In the genomic region with DNA sequence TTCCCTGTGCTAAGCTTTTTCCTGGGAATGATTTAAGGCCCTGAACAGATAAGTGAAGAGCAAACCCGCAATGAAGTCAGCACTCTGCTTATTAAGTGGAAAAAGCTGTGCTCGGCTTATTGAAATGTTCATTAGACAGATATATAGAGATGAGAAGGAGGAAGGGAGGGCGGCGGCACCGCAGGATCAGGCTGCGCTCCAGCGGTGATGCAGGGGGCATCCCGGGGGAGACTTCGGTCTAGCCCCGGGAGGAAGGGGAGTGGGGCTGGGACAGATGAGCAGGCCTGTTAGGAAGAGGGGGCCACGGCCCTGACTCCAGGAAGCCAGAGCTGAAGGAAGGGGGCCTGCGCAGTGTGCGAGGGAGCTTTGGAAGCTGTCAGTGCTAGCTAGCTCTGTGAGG, we compare ENCODE assay signal across 12 cellular contexts.
DNase-seq lines count a peak whose midpoint lies in the region; ATAC-seq and TF ChIP-seq lines count a peak whose summit lies in the region.
"Had no signal": no experiment of that assay in that cellular context is flagged by ENCODE, and none has a peak within 500 bp of the region (broad histone marks: within the 10 kb centered on the region; RNA-seq: fewer than 3 reads in every experiment).

No MANE protein-coding gene starts in this region.

- peaks cover 0 to 11% (median 0%) of the 10 kb centered on the region in 11 experiments; a peak in 3 of 22 replicates for H3K27me3 ChIP-seq in BLaER1 treated with 17β-estradiol and CSF1 and Interleukin-3, amounts not matched to agents 10 nM and 100 nM
- H3K27me3 ChIP-seq in brain microvascular endothelial cell (replicated peaks): peaks cover 8% of the 10 kb centered on the region

- peak overlapping the region in 9 of 11 experiments; percentile 17 to 52 (median 40); a peak in 16 of 22 replicates for H3K4me2 ChIP-seq in BLaER1 treated with 17β-estradiol and CSF1 and Interleukin-3, amounts not matched to agents 10 nM and 100 nM

- H3K27ac Mint-ChIP-seq in nephron progenitor cell: peak overlapping the region; percentile 94
- H3K27ac Mint-ChIP-seq: CD4-positive, CD25-positive, alpha-beta regulatory T cell had no signal

- peaks cover 43% of the 10 kb centered on the region for H3K4me1 Mint-ChIP-seq in nephron progenitor cell

- H3K4me3 ChIP-seq in AG10803 (ENCODE audit: low read length): no peak overlapping the region
- H3K4me3 ChIP-seq in BLaER1 treated with 17β-estradiol and CSF1 and Interleukin-3, amounts not matched to agents 10 nM and 100 nM: no peak overlapping the region
- H3K4me3 ChIP-seq in brain microvascular endothelial cell (ENCODE audit: low read depth, low read length): no peak overlapping the region
- H3K4me3 ChIP-seq: HAP-1 had no signal

- no peak overlapping the region for H3K27ac ChIP-seq in BLaER1 treated with 17β-estradiol and CSF1 and Interleukin-3, amounts not matched to agents 10 nM and 100 nM
- H3K27ac ChIP-seq in cingulate gyrus (ENCODE audit: low read depth, low read length): peak overlapping the region; percentile 41
- H3K27ac ChIP-seq in brain microvascular endothelial cell: no peak overlapping the region

- H3K27me3 Mint-ChIP-seq in nephron progenitor cell (ENCODE audit: low read depth, poor library complexity): peaks cover 32% of the 10 kb centered on the region
- H3K27me3 Mint-ChIP-seq: CD4-positive, CD25-positive, alpha-beta regulatory T cell had no signal

- DNase-seq in AG10803 (ENCODE audit: low read depth) (peak; percentile 8), nephron progenitor cell (no peak), brain microvascular endothelial cell (no peak), dermis blood vessel endothelial cell (no peak), OCI-M2 (lab: John Stamatoyannopoulos, UW; ENCODE audit: unreplicated experiment) (no peak)
- DNase-seq: CD4-positive, CD25-positive, alpha-beta regulatory T cell; DMS53; GF-D8 had no signal

- H3K4me3 Mint-ChIP-seq in nephron progenitor cell: no peak overlapping the region
- H3K4me3 Mint-ChIP-seq: CD4-positive, CD25-positive, alpha-beta regulatory T cell had no signal

- no peak for TF ChIP-seq CTCF in AG10803 (conservative IDR thresholded peaks at IDR 0.05; ENCODE audit: low read length)
- no peak for TF ChIP-seq CTCF in nephron progenitor cell (IDR thresholded peaks at IDR 0.05)
- TF ChIP-seq CTCF in brain microvascular endothelial cell (IDR thresholded peaks at IDR 0.05; ENCODE audit: low read depth, low read length, missing control alignments): no peak

- ATAC-seq in HG03571 (IDR thresholded peaks at IDR 0.05; ENCODE audit: unreplicated experiment): no peak

- in situ Hi-C loops in brain microvascular endothelial cell (cut with HindIII; ENCODE audit: low pct_ligation_motif_present, low sequenced_read_pairs): no loop called here

- H3K9ac ChIP-seq in BLaER1 treated with 17β-estradiol and CSF1 and Interleukin-3, amounts not matched to agents 10 nM and 100 nM: no peak overlapping the region

- no peaks in the 10 kb centered on the region for H4K20me1 ChIP-seq in BLaER1 treated with 17β-estradiol and CSF1 and Interleukin-3, amounts not matched to agents 10 nM and 100 nM

- peaks cover 20 to 39% (median 28%) of the 10 kb centered on the region in 10 experiments for H3K4me1 ChIP-seq in BLaER1 treated with 17β-estradiol and CSF1 and Interleukin-3, amounts not matched to agents 10 nM and 100 nM
- H3K4me1 ChIP-seq: HAP-1 had no signal

- H3K36me3 ChIP-seq in BLaER1 treated with 17β-estradiol and CSF1 and Interleukin-3, amounts not matched to agents 10 nM and 100 nM: no peaks in the 10 kb centered on the region
- no peaks in the 10 kb centered on the region for H3K36me3 ChIP-seq in brain microvascular endothelial cell (replicated peaks)
- H3K36me3 ChIP-seq: HAP-1 had no signal

- no peaks in the 10 kb centered on the region for H3K36me3 Mint-ChIP-seq in nephron progenitor cell (ENCODE audit: low read depth)
- H3K36me3 Mint-ChIP-seq: CD4-positive, CD25-positive, alpha-beta regulatory T cell had no signal

- H3K9me3 ChIP-seq in BLaER1 treated with 17β-estradiol and CSF1 and Interleukin-3, amounts not matched to agents 10 nM and 100 nM (replicated peaks in 1 of 11): no peaks in the 10 kb centered on the region
- H3K9me3 ChIP-seq: HAP-1 had no signal

- H3K9me3 Mint-ChIP-seq in nephron progenitor cell: no peaks in the 10 kb centered on the region
